In genomic region chr7:154913645-154914579, GRCh38 we compare ENCODE assay signal across 8 cellular contexts.
DNase-seq lines count a peak whose midpoint lies in the region; ATAC-seq and TF ChIP-seq lines count a peak whose summit lies in the region.

No MANE protein-coding gene starts in this region.

- H3K27me3 ChIP-seq in RWPE2 (ENCODE audit: insufficient read depth, poor library complexity, severe bottlenecking), result no peaks in the 10 kb centered on the region

- ATAC-seq in GM21619 (IDR thresholded peaks at IDR 0.05; ENCODE audit: unreplicated experiment) (peak; percentile 97), RWPE2 (ENCODE audit: low read depth) (peak; percentile 96)

- H3K9me3 ChIP-seq in RWPE2 (ENCODE audit: severe bottlenecking), result no peaks in the 10 kb centered on the region

- H3K27ac ChIP-seq in RWPE2 (ENCODE audit: poor library complexity, severe bottlenecking), result no peak overlapping the region

- peak; percentile 90 for TF ChIP-seq CTCF in RWPE2 (IDR thresholded peaks at IDR 0.05; ENCODE audit: poor library complexity, severe bottlenecking)

- no peaks in the 10 kb centered on the region for H3K36me3 ChIP-seq in RWPE2 (ENCODE audit: low read depth)

- DNase-seq in EL (peak; percentile 57), HuH-7.5 (ENCODE audit: low spot score) (peak; percentile 85), RWPE2 (ENCODE audit: low spot score) (no peak), germinal center (ENCODE audit: low spot score) (peak; percentile 72), nucleus accumbens (lab: John Stamatoyannopoulos, UW) (peak in 54 of 56 donors; percentile 18 to 93 (median 73)), superior temporal gyrus (ENCODE audit: extremely low spot score) (peak; percentile 91)
- peak; percentile 80 to 93 (median 88) for DNase-seq in activated naive CD4-positive, alpha-beta T cell (lab: John Stamatoyannopoulos, UW)

- no peak overlapping the region for H3K4me3 ChIP-seq in RWPE2 (ENCODE audit: severe bottlenecking)

- H3K4me1 ChIP-seq in RWPE2 (ENCODE audit: insufficient read depth, poor library complexity, severe bottlenecking), result no peaks in the 10 kb centered on the region
